ENCODE assay signal across 21 cellular contexts in genomic region chr2:168139791-168140190, GRCh38.
DNase-seq lines count a peak whose midpoint lies in the region; ATAC-seq and TF ChIP-seq lines count a peak whose summit lies in the region.
"Had no signal": no experiment of that assay in that cellular context is flagged by ENCODE, and none has a peak within 500 bp of the region (broad histone marks: within the 10 kb centered on the region; RNA-seq: fewer than 3 reads in every experiment).

No MANE protein-coding gene starts in this region.

- H3K4me1 ChIP-seq in BLaER1 (peaks cover 68% of the 10 kb centered on the region), body of pancreas (peaks cover 20% of the 10 kb centered on the region), neural progenitor cell (peaks cover 35% of the 10 kb centered on the region)

- intact Hi-C loops in body of pancreas (cut with DNase I): no loop called here

- no peak for TF ChIP-seq POLR2A in body of pancreas (IDR thresholded peaks at IDR 0.05)

- no peak for DNase-seq in SK-N-MC (ENCODE audit: low read depth, low spot score)
- no peak for DNase-seq in body of pancreas
- DNase-seq in neural progenitor cell (ENCODE audit: low spot score): no peak
- no peak for DNase-seq in Ammon's horn (ENCODE audit: low spot score)
- DNase-seq: C1 segment of cervical spinal cord, GDM1, MV-4-11, NCI-H1417, NCI-H2029, NCI-H2171, NCI-H446, NCI-H748 treated with DMSO at 0.1 percent for 48 hours, OCI-M1, RPMI8226 had no signal

- H3K27me3 ChIP-seq in BLaER1: no peaks in the 10 kb centered on the region
- H3K27me3 ChIP-seq in body of pancreas: no peaks in the 10 kb centered on the region
- no peaks in the 10 kb centered on the region for H3K27me3 ChIP-seq in neural progenitor cell

- H3K36me3 ChIP-seq in BLaER1: peaks cover 68% of the 10 kb centered on the region
- H3K36me3 ChIP-seq in SK-N-MC (ENCODE audit: insufficient read depth, low read length): no peaks in the 10 kb centered on the region
- no peaks in the 10 kb centered on the region for H3K36me3 ChIP-seq in body of pancreas (replicated peaks in 1 of 2; ENCODE audit: insufficient read depth in 1 of 2, low read depth in 2 of 2)
- no peaks in the 10 kb centered on the region for H3K36me3 ChIP-seq in neural progenitor cell

- H3K9me3 ChIP-seq in BLaER1 (no peaks in the 10 kb centered on the region), SK-N-MC (ENCODE audit: low read depth, low read length) (no peaks in the 10 kb centered on the region), body of pancreas (no peaks in the 10 kb centered on the region), neural progenitor cell (ENCODE audit: low read depth) (no peaks in the 10 kb centered on the region)

- no peak overlapping the region for H3K4me3 Mint-ChIP-seq in neural progenitor cell
- H3K4me3 Mint-ChIP-seq: GM23338 had no signal

- H3K27ac Mint-ChIP-seq in neural progenitor cell: peak overlapping the region; percentile 87
- H3K27ac Mint-ChIP-seq: GM23338 had no signal

- ATAC-seq in body of pancreas (peak; percentile 64), HG02840 (IDR thresholded peaks at IDR 0.05; ENCODE audit: low FRiP score, unreplicated experiment) (no peak), GM19395 (IDR thresholded peaks at IDR 0.05; ENCODE audit: unreplicated experiment) (no peak)
- ATAC-seq: GM12878, GM23338, HCT116, K562 had no signal

- 55 to 65% methylated on average over 2 of the region's 2 CpGs for WGBS in body of pancreas, 2 donors

- no peaks in the 10 kb centered on the region for H3K9me3 Mint-ChIP-seq in neural progenitor cell
- H3K9me3 Mint-ChIP-seq: GM23338 had no signal

- no peak overlapping the region for H3K9ac ChIP-seq in BLaER1
- H3K9ac ChIP-seq in SK-N-MC (ENCODE audit: insufficient read length): no peak overlapping the region
- no peak overlapping the region for H3K9ac ChIP-seq in neural progenitor cell

- no peak overlapping the region for H3K4me3 ChIP-seq in BLaER1
- H3K4me3 ChIP-seq in SK-N-MC: no peak overlapping the region
- no peak overlapping the region for H3K4me3 ChIP-seq in body of pancreas
- H3K4me3 ChIP-seq in neural progenitor cell: no peak overlapping the region
- H3K4me3 ChIP-seq: GM12878, GM23338, K562 had no signal

- TF ChIP-seq CTCF in body of pancreas (IDR thresholded peaks at IDR 0.05) (no peak), neural progenitor cell (IDR thresholded peaks at IDR 0.05) (no peak)

- H3K4me1 Mint-ChIP-seq in neural progenitor cell: peaks cover 47% of the 10 kb centered on the region

- H3F3A ChIP-seq in neural progenitor cell (ENCODE audit: low read depth): peaks cover 36% of the 10 kb centered on the region

- H2AFZ ChIP-seq in neural progenitor cell (replicated peaks): no peak overlapping the region
- H2AFZ ChIP-seq: GM23338 had no signal

- no peaks in the 10 kb centered on the region for H3K79me2 ChIP-seq in neural progenitor cell (ENCODE audit: low read depth)

- H3K27me3 Mint-ChIP-seq in neural progenitor cell (ENCODE audit: insufficient read depth, low read depth): peaks cover 3% of the 10 kb centered on the region

- H3K36me3 Mint-ChIP-seq in neural progenitor cell: peaks cover 20% of the 10 kb centered on the region

- H4K20me1 ChIP-seq in BLaER1: no peaks in the 10 kb centered on the region
- H4K20me1 ChIP-seq in neural progenitor cell (ENCODE audit: low read depth): peaks cover 6% of the 10 kb centered on the region

- H3K4me2 ChIP-seq in BLaER1 (peak overlapping the region; percentile 36), neural progenitor cell (peak overlapping the region; percentile 61)
- H3K4me2 ChIP-seq: GM23338 had no signal

- H3K27ac ChIP-seq in BLaER1 (peak overlapping the region; percentile 71; the same call in 1 of the 2 replicates), SK-N-MC (peak overlapping the region; percentile 48), body of pancreas (peak overlapping the region in 1 of 4 donors; percentile 66), neural progenitor cell (no peak overlapping the region)
